ENCODE assay signal across 12 cellular contexts in genomic region chr12:57223191-57224165, GRCh38. TPM values are rescaled to one million over a fixed set of nuclear protein-coding genes. Genes with fewer than 3 reads are reported as not detected.
DNase-seq lines count a peak whose midpoint lies in the region; ATAC-seq and TF ChIP-seq lines count a peak whose summit lies in the region.
"Had no signal": no experiment of that assay in that cellular context is flagged by ENCODE, and none has a peak within 500 bp of the region (broad histone marks: within the 10 kb centered on the region; RNA-seq: fewer than 3 reads in every experiment).

No MANE protein-coding gene starts in this region.

- H3K36me3 Mint-ChIP-seq in activated T-cell treated with anti-CD3 and anti-CD28 coated beads, Interleukin-2, amount 50 U/mL, for 72 hours (ENCODE audit: insufficient read depth in 2 of 2), result no peaks in the 10 kb centered on the region
- H3K36me3 Mint-ChIP-seq in activated CD8-positive, alpha-beta T cell treated with anti-CD3 and anti-CD28 coated beads for 36 hours (ENCODE audit: low read depth), result peaks cover 3% of the 10 kb centered on the region
- H3K36me3 Mint-ChIP-seq in stimulated activated naive B cell treated with anti-CD40 and anti-IgM and Interleukin-4, amounts not matched to agents 10 μg/mL and 1 μg/mL and 100 μg/mL, for 72 hours, result no peaks in the 10 kb centered on the region

- no peaks in the 10 kb centered on the region for H3K9me3 Mint-ChIP-seq in activated T-cell treated with anti-CD3 and anti-CD28 coated beads, Interleukin-2, amount 50 U/mL, for 72 hours
- no peaks in the 10 kb centered on the region for H3K9me3 Mint-ChIP-seq in activated CD8-positive, alpha-beta T cell treated with anti-CD3 and anti-CD28 coated beads for 36 hours
- no peaks in the 10 kb centered on the region for H3K9me3 Mint-ChIP-seq in stimulated activated naive B cell treated with anti-CD40 and anti-IgM and Interleukin-4, amounts not matched to agents 10 μg/mL and 1 μg/mL and 100 μg/mL, for 72 hours
- H3K9me3 Mint-ChIP-seq: dendritic cell treated with granulocyte-macrophage colony-stimulating factor and Interleukin-4, amounts not matched to agents 40 ng/mL and 50 ng/mL, for 4 days had no signal

- H3K27ac Mint-ChIP-seq in activated T-cell treated with anti-CD3 and anti-CD28 coated beads, Interleukin-2, amount 50 U/mL, for 72 hours, result no peak overlapping the region
- no peak overlapping the region for H3K27ac Mint-ChIP-seq in activated CD8-positive, alpha-beta T cell treated with anti-CD3 and anti-CD28 coated beads for 36 hours
- no peak overlapping the region for H3K27ac Mint-ChIP-seq in stimulated activated naive B cell treated with anti-CD40 and anti-IgM and Interleukin-4, amounts not matched to agents 10 μg/mL and 1 μg/mL and 100 μg/mL, for 72 hours
- H3K27ac Mint-ChIP-seq: dendritic cell treated with granulocyte-macrophage colony-stimulating factor and Interleukin-4, amounts not matched to agents 40 ng/mL and 50 ng/mL, for 4 days had no signal

- TF ChIP-seq POLR2A in erythroblast (IDR thresholded peaks at IDR 0.05; ENCODE audit: low read length), result no peak

- peaks cover 32 to 41% of the 10 kb centered on the region in 2 donors for H3K27me3 ChIP-seq in right atrium auricular region

- no peak for TF ChIP-seq CTCF in activated CD8-positive, alpha-beta T cell treated with anti-CD3 and anti-CD28 coated beads for 36 hours (IDR thresholded peaks at IDR 0.05)
- TF ChIP-seq CTCF in right atrium auricular region (IDR thresholded peaks at IDR 0.05), result no peak

- H3K36me3 ChIP-seq in right atrium auricular region, result no peaks in the 10 kb centered on the region

- no peaks in the 10 kb centered on the region for H3K9me3 ChIP-seq in right atrium auricular region

- peaks cover 0 to 23% of the 10 kb centered on the region in 2 donors for H3K4me1 ChIP-seq in right atrium auricular region

- H3K4me3 Mint-ChIP-seq in activated T-cell treated with anti-CD3 and anti-CD28 coated beads, Interleukin-2, amount 50 U/mL, for 72 hours, result no peak overlapping the region
- H3K4me3 Mint-ChIP-seq in activated CD8-positive, alpha-beta T cell treated with anti-CD3 and anti-CD28 coated beads for 36 hours, result no peak overlapping the region
- no peak overlapping the region for H3K4me3 Mint-ChIP-seq in stimulated activated naive B cell treated with anti-CD40 and anti-IgM and Interleukin-4, amounts not matched to agents 10 μg/mL and 1 μg/mL and 100 μg/mL, for 72 hours
- H3K4me3 Mint-ChIP-seq: dendritic cell treated with granulocyte-macrophage colony-stimulating factor and Interleukin-4, amounts not matched to agents 40 ng/mL and 50 ng/mL, for 4 days had no signal

- POLR2A ChIA-PET in activated CD8-positive, alpha-beta T cell treated with anti-CD3 and anti-CD28 coated beads for 36 hours (lab: Charles Lee), result interaction anchor here (0.9 to 12.7 kb wide), 3 partner anchors 9 to 239 kb away, joined by 3 to 238 read pairs (median 5); a partner anchor contains a TSS

- peak in 1 of 2 donors; percentile 57 for DNase-seq in activated T-cell treated with anti-CD3 and anti-CD28 coated beads, Interleukin-2, amount 50 U/mL, for 72 hours
- DNase-seq in activated T-cell treated with anti-CD3 and anti-CD28 coated beads, Interleukin-2, amount 50 U/mL, for 1 hour, result no peak
- peak; percentile 71 for DNase-seq in activated CD8-positive, alpha-beta T cell treated with anti-CD3 and anti-CD28 coated beads for 36 hours
- peak; percentile 80 for DNase-seq in left kidney (ENCODE audit: low read depth, low spot score)
- DNase-seq in stimulated activated naive B cell treated with anti-CD40 and anti-IgM and Interleukin-4, amounts not matched to agents 10 μg/mL and 1 μg/mL and 100 μg/mL, for 72 hours, result no peak
- no peak for DNase-seq in left colon
- no peak for DNase-seq in right atrium auricular region (ENCODE audit: low spot score)
- DNase-seq in erythroblast (lab: John Stamatoyannopoulos, UW), result no peak
- DNase-seq: NCI-H146, T-helper 1 cell had no signal

- peak; percentile 67 to 72 for ATAC-seq in activated T-cell treated with anti-CD3 and anti-CD28 coated beads, Interleukin-2, amount 50 U/mL, for 72 hours (replicated peaks in 1 of 2)
- peak; percentile 78 for ATAC-seq in activated CD8-positive, alpha-beta T cell treated with anti-CD3 and anti-CD28 coated beads for 36 hours
- ATAC-seq in stimulated activated naive B cell treated with anti-CD40 and anti-IgM and Interleukin-4, amounts not matched to agents 10 μg/mL and 1 μg/mL and 100 μg/mL, for 72 hours (replicated peaks), result peak; percentile 47 to 48
- ATAC-seq in left colon, result no peak

- intact Hi-C loops in activated CD8-positive, alpha-beta T cell treated with anti-CD3 and anti-CD28 coated beads for 36 hours (cut with micrococcal nuclease), result no loop called here
- intact Hi-C loops in left colon (cut with DNase I, micrococcal nuclease), result no loop called here

- H3K4me3 ChIP-seq in right atrium auricular region, result no peak overlapping the region

- peaks cover 59% of the 10 kb centered on the region for H3K4me1 Mint-ChIP-seq in activated T-cell treated with anti-CD3 and anti-CD28 coated beads, Interleukin-2, amount 50 U/mL, for 72 hours (ENCODE audit: low read depth)
- H3K4me1 Mint-ChIP-seq in activated CD8-positive, alpha-beta T cell treated with anti-CD3 and anti-CD28 coated beads for 36 hours (ENCODE audit: low read depth), result peaks cover 60% of the 10 kb centered on the region
- H3K4me1 Mint-ChIP-seq in stimulated activated naive B cell treated with anti-CD40 and anti-IgM and Interleukin-4, amounts not matched to agents 10 μg/mL and 1 μg/mL and 100 μg/mL, for 72 hours, result peaks cover 50 to 89% of the 10 kb centered on the region in 2 donors

- peaks cover 89% of the 10 kb centered on the region for H3K27me3 Mint-ChIP-seq in activated T-cell treated with anti-CD3 and anti-CD28 coated beads, Interleukin-2, amount 50 U/mL, for 72 hours (ENCODE audit: low read depth)
- H3K27me3 Mint-ChIP-seq in activated CD8-positive, alpha-beta T cell treated with anti-CD3 and anti-CD28 coated beads for 36 hours, result peaks cover 74% of the 10 kb centered on the region
- H3K27me3 Mint-ChIP-seq in stimulated activated naive B cell treated with anti-CD40 and anti-IgM and Interleukin-4, amounts not matched to agents 10 μg/mL and 1 μg/mL and 100 μg/mL, for 72 hours, result peaks cover 63 to 74% of the 10 kb centered on the region in 2 donors

- H3K27ac ChIP-seq in right atrium auricular region, result no peak overlapping the region

- CTCF ChIA-PET in activated CD8-positive, alpha-beta T cell treated with anti-CD3 and anti-CD28 coated beads for 36 hours (lab: Charles Lee), result interaction anchor here (0.6 to 13.6 kb wide), 5 partner anchors 7 to 192 kb away, joined by 3 to 431 read pairs (median 4); partner anchors contain the start of gene NXPH4

RNA-seq across cellular contexts. Expression of gene SHMT2, which starts 6.0 kb away (rescaled TPM):
- total RNA-seq in activated T-cell treated with anti-CD3 and anti-CD28 coated beads, Interleukin-2, amount 50 U/mL, for 72 hours, result 100 to 1,000 TPM; 507 to 550 TPM
- total RNA-seq in activated CD8-positive, alpha-beta T cell treated with anti-CD3 and anti-CD28 coated beads for 36 hours, result 100 to 1,000 TPM; 480 to 529 TPM
- total RNA-seq in left colon, result 10 to 100 TPM; 45.3 to 58.8 TPM
- total RNA-seq in right atrium auricular region, result 10 to 100 TPM; 16.6 to 33.0 TPM

RNA-seq across cellular contexts. Expression of gene NXPH4, which starts 6.9 kb away (rescaled TPM):
- total RNA-seq in activated T-cell treated with anti-CD3 and anti-CD28 coated beads, Interleukin-2, amount 50 U/mL, for 72 hours, result 1 to 10 TPM; 1.5 to 2.3 TPM
- under 1 TPM; 0.41 to 0.45 TPM for total RNA-seq in activated CD8-positive, alpha-beta T cell treated with anti-CD3 and anti-CD28 coated beads for 36 hours
- total RNA-seq in left colon (not detected), right atrium auricular region (1 to 10 TPM in 1 of 2 donors, under 1 TPM in 1; 0.28 to 1.1 TPM)
- total RNA-seq: subcutaneous adipose tissue had no signal

RNA-seq across cellular contexts. Expression of gene STAC3, which starts 27.5 kb away (rescaled TPM):
- 1 to 10 TPM; 3.5 to 4.2 TPM for total RNA-seq in activated T-cell treated with anti-CD3 and anti-CD28 coated beads, Interleukin-2, amount 50 U/mL, for 72 hours
- total RNA-seq in activated CD8-positive, alpha-beta T cell treated with anti-CD3 and anti-CD28 coated beads for 36 hours, result 1 to 10 TPM; 1.7 to 2.1 TPM
- total RNA-seq in left colon (1 to 10 TPM; 2.0 to 4.2 TPM), right atrium auricular region (under 1 TPM; 0.48 to 0.59 TPM)

Comparison
In these comparisons a context has a peak if more than half of its experiments do, and no peak if none do; other contexts are left out.
1. DNase-seq: peak in activated CD8-positive, alpha-beta T cell treated with anti-CD3 and anti-CD28 coated beads for 36 hours (single experiment) and left kidney (single experiment); none in activated T-cell treated with anti-CD3 and anti-CD28 coated beads, Interleukin-2, amount 50 U/mL, for 1 hour (single experiment), stimulated activated naive B cell treated with anti-CD40 and anti-IgM and Interleukin-4, amounts not matched to agents 10 μg/mL and 1 μg/mL and 100 μg/mL, for 72 hours (single experiment), left colon (0 of 2), right atrium auricular region (single experiment) and erythroblast (0 of 2).
2. RNA of gene SHMT2, which starts 6.0 kb away (total RNA-seq): 507 to 550 TPM in activated T-cell treated with anti-CD3 and anti-CD28 coated beads, Interleukin-2, amount 50 U/mL, for 72 hours and 480 to 529 TPM in activated CD8-positive, alpha-beta T cell treated with anti-CD3 and anti-CD28 coated beads for 36 hours; 45.3 to 58.8 TPM in left colon and 16.6 to 33.0 TPM in right atrium auricular region; every median in the first group is over 4 times any median in the second.